2 cellular contexts compared by ENCODE assay signal in genomic region chr1:205648212-205648910, GRCh38.
TF ChIP-seq lines count a peak whose summit lies in the region.

No MANE protein-coding gene starts in this region.

TF ChIP-seq in Ishikawa, 13 proteins besides CTCF, POLR2A, EP300 and RAD21:
- TF ChIP-seq ZBTB7A (IDR thresholded peaks at IDR 0.05; ENCODE audit: low read depth) (0 out of 2 replicates have a peak, but pooled peaks have one; percentile 40), FOXM1 (IDR thresholded peaks at IDR 0.05; ENCODE audit: borderline replicate concordance, low read depth) (no peak)
TF ChIP-seq in Ishikawa: peak in this region for 1.

TF ChIP-seq in K562, 482 proteins besides CTCF, POLR2A, EP300 and RAD21:
- TF ChIP-seq KDM5B (IDR thresholded peaks at IDR 0.05; ENCODE audit: insufficient replicate concordance, low read depth, low read length), result no peak
- TF ChIP-seq, protein P1, sequence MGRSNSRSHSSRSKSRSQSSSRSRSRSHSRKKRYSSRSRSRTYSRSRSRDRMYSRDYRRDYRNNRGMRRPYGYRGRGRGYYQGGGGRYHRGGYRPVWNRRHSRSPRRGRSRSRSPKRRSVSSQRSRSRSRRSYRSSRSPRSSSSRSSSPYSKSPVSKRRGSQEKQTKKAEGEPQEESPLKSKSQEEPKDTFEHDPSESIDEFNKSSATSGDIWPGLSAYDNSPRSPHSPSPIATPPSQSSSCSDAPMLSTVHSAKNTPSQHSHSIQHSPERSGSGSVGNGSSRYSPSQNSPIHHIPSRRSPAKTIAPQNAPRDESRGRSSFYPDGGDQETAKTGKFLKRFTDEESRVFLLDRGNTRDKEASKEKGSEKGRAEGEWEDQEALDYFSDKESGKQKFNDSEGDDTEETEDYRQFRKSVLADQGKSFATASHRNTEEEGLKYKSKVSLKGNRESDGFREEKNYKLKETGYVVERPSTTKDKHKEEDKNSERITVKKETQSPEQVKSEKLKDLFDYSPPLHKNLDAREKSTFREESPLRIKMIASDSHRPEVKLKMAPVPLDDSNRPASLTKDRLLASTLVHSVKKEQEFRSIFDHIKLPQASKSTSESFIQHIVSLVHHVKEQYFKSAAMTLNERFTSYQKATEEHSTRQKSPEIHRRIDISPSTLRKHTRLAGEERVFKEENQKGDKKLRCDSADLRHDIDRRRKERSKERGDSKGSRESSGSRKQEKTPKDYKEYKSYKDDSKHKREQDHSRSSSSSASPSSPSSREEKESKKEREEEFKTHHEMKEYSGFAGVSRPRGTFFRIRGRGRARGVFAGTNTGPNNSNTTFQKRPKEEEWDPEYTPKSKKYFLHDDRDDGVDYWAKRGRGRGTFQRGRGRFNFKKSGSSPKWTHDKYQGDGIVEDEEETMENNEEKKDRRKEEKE (IDR thresholded peaks at IDR 0.05; ENCODE audit: borderline replicate concordance in 1 of 2, control insufficient read depth in 1 of 2, low read depth in 2 of 2, low read length in 1 of 2), result no peak
- 0 out of 2 replicates have a peak, but pooled peaks have one; percentile 20 for TF ChIP-seq ESRRA (IDR thresholded peaks at IDR 0.05; ENCODE audit: borderline replicate concordance, low read depth)
- peak; percentile 61 for TF ChIP-seq ARID1B (IDR thresholded peaks at IDR 0.05)
- TF ChIP-seq TAL1 (IDR thresholded peaks at IDR 0.05), result 0 out of 2 replicates have a peak, but pooled peaks have one; percentile 30
- no peak for TF ChIP-seq HDAC2 (IDR thresholded peaks at IDR 0.05)
- TF ChIP-seq TCF3 (CRISPR knock-in tag; IDR thresholded peaks at IDR 0.05), result 0 out of 2 replicates have a peak, but pooled peaks have one; percentile 30
- no peak for TF ChIP-seq BRD4 (IDR thresholded peaks at IDR 0.05)
- no peak for TF ChIP-seq ESRRB (CRISPR knock-in tag; IDR thresholded peaks at IDR 0.05; ENCODE audit: borderline replicate concordance)
- TF ChIP-seq CBFA2T3 (IDR thresholded peaks at IDR 0.05), result peak; percentile 42
- TF ChIP-seq DPF2 (IDR thresholded peaks at IDR 0.05), result 0 out of 2 replicates have a peak, but pooled peaks have one; percentile 15
- TF ChIP-seq MYC (IDR thresholded peaks at IDR 0.05; ENCODE audit: low read depth, low read length), result 0 out of 2 replicates have a peak, but pooled peaks have one; percentile 14
- TF ChIP-seq MYC (CRISPR knock-in tag; IDR thresholded peaks at IDR 0.05; ENCODE audit: borderline replicate concordance, low read depth), result no peak
- TF ChIP-seq RUNX1 (IDR thresholded peaks at IDR 0.05; ENCODE audit: low read depth), result no peak
- TF ChIP-seq ETV1 (tag; conservative IDR thresholded peaks at IDR 0.05; ENCODE audit: low read depth), result no peak
- TF ChIP-seq MTA2 (IDR thresholded peaks at IDR 0.05; ENCODE audit: low read depth), result 0 out of 2 replicates have a peak, but pooled peaks have one; percentile 17
- TF ChIP-seq, protein P2, sequence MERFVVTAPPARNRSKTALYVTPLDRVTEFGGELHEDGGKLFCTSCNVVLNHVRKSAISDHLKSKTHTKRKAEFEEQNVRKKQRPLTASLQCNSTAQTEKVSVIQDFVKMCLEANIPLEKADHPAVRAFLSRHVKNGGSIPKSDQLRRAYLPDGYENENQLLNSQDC (CRISPR knock-in tag; IDR thresholded peaks at IDR 0.05), result 0 out of 2 replicates have a peak, but pooled peaks have one; percentile 21
- no peak for TF ChIP-seq RB1 (IDR thresholded peaks at IDR 0.05; ENCODE audit: low read depth)
- TF ChIP-seq PKNOX1 (IDR thresholded peaks at IDR 0.05), result peak; percentile 25; the same call in 1 of the 2 replicates
- peak in 1 of 2 experiments; percentile 31; a peak in 1 of 4 replicates for TF ChIP-seq RCOR1 (IDR thresholded peaks at IDR 0.05; ENCODE audit: borderline replicate concordance in 1 of 2, low read depth in 2 of 2, low read length in 2 of 2)
- no peak for TF ChIP-seq PPARD (CRISPR knock-in tag; IDR thresholded peaks at IDR 0.05)
- TF ChIP-seq ZKSCAN1 (IDR thresholded peaks at IDR 0.05; ENCODE audit: low read depth, low read length), result peak; percentile 75; the same call in 1 of the 2 replicates
TF ChIP-seq in K562: peak in this region for 12.
